Comparison of ENCODE assay signal across 8 cellular contexts in the genomic region with DNA sequence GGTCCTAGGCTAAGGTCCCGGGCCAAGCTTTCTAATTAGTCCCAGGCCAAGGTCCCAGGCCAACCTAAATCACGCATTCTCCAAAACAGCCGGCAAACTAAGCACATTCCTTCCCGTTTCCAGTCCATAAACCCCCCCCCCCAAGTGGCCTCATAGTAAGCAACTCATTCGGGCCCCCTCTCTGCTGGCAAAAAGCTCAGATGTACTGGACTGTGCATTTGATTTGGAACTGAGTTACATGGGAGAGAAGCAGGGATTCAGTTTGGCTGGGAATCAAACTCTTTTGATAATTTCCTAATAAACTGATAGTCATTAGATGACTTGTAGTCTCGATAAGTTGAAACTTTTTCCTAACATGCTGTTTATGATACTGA. TPM values are rescaled to one million over a fixed set of nuclear protein-coding genes. Genes with fewer than 3 reads are reported as not detected.
A peak's percentile ranks its signal among the peaks of the same experiment; 100 is the strongest.
DNase-seq lines count a peak whose midpoint lies in the region; ATAC-seq, FAIRE-seq and TF ChIP-seq lines count a peak whose summit lies in the region.
"Not testable (repeated sequence)": the region's sequence is repeated elsewhere in the genome, so short reads cannot be mapped to it uniquely, and the experiment has no call there.
"Had no signal": no experiment of that assay in that cellular context is flagged by ENCODE, and none has a peak within 500 bp of the region (broad histone marks: within the 10 kb centered on the region; RNA-seq: fewer than 3 reads in every experiment).

No MANE protein-coding gene starts in this region.

- DNase-seq in EH (ENCODE audit: low read depth) (peak; percentile 31), NB4 (ENCODE audit: low read depth) (peak; percentile 21), fibroblast of lung (ENCODE audit: low read depth in 2 of 2) (peak; percentile 24 to 41)
- not testable (repeated sequence) for DNase-seq in WTC11 (ENCODE audit: low spot score); GM12878 (ENCODE audit: low read depth, low spot score); memory B cell (ENCODE audit: low spot score in 2 of 2); sigmoid colon

- CTCF ChIA-PET in WTC11 (lab: Charles Lee), result not testable (repeated sequence)
- CTCF ChIA-PET in GM12878 (lab: Yijun Ruan, JAX), result interaction anchor here (1.2 to 1.3 kb wide), 2 partner anchors 125 to 128 kb away, joined by 3 to 4 read pairs; no protein-coding TSS in a partner anchor

- H3K36me3 ChIP-seq in GM12878 (ENCODE audit: control insufficient read depth in 2 of 2, insufficient read depth in 2 of 2, low read length in 1 of 2); fibroblast of lung (ENCODE audit: control insufficient read depth, insufficient read depth, low read length); sigmoid colon: not testable (repeated sequence)

- POLR2A ChIA-PET in WTC11 (lab: Charles Lee); GM12878 (lab: Charles Lee): not testable (repeated sequence)

- not testable (repeated sequence) for TF ChIP-seq EP300 in GM12878 (IDR thresholded peaks at IDR 0.05; ENCODE audit: borderline replicate concordance in 1 of 2, control insufficient read depth in 1 of 2, low read depth in 2 of 2, low read length in 2 of 2); sigmoid colon (IDR thresholded peaks at IDR 0.05)

- not testable (repeated sequence) for H3K4me1 ChIP-seq in GM12878 (ENCODE audit: control insufficient read depth, insufficient read depth, low read length); fibroblast of lung (ENCODE audit: control insufficient read depth, extremely low read depth, insufficient read depth, low read length); sigmoid colon

- H3K9me3 Mint-ChIP-seq in WTC11, memory B cell: not testable (repeated sequence)

- not testable (repeated sequence) for TF ChIP-seq POLR2A in NB4 (IDR thresholded peaks at IDR 0.05; ENCODE audit: extremely low read depth, insufficient read length); GM12878 (IDR thresholded peaks at IDR 0.05; ENCODE audit: low read depth, low read length); sigmoid colon (IDR thresholded peaks at IDR 0.05)

- BruUV-seq in GM12878 (replicated peaks; lab: Mats Ljungman, UMichigan), result not testable (repeated sequence)

- H3K4me3 ChIP-seq in NB4 (ENCODE audit: low read depth, low read length); GM12878: not testable (repeated sequence)
- peak overlapping the region in 2 of 4 experiments; percentile 63 to 64 for H3K4me3 ChIP-seq in fibroblast of lung (replicated peaks in 1 of 4; ENCODE audit: control extremely low read depth in 1 of 4, insufficient read depth in 1 of 4, low read depth in 3 of 4, low read length in 4 of 4)
- peak overlapping the region in 2 of 4 donors; percentile 51 to 55 for H3K4me3 ChIP-seq in sigmoid colon

- H3K4me3 Mint-ChIP-seq in WTC11 (peak overlapping the region; percentile 85), memory B cell (peak overlapping the region; percentile 85)

- not testable (repeated sequence) for H3K9me3 ChIP-seq in GM12878 (replicated peaks; ENCODE audit: control insufficient read depth, insufficient read depth, low read length); fibroblast of lung (ENCODE audit: control insufficient read depth, insufficient read depth, low read depth, low read length); sigmoid colon

- H3K27ac Mint-ChIP-seq in WTC11, result peak overlapping the region; percentile 88
- H3K27ac Mint-ChIP-seq in memory B cell, result peak overlapping the region; percentile 89

- H3K79me2 ChIP-seq in GM12878 (ENCODE audit: control insufficient read depth, insufficient read depth, low read length); fibroblast of lung (ENCODE audit: control insufficient read depth, insufficient read depth, low read length): not testable (repeated sequence)

- H4K20me1 ChIP-seq in GM12878 (ENCODE audit: control insufficient read depth, insufficient read depth); fibroblast of lung (ENCODE audit: control insufficient read depth, extremely low read depth, insufficient read depth, low read length): not testable (repeated sequence)

- H3K36me3 Mint-ChIP-seq in WTC11, memory B cell: not testable (repeated sequence)

- intact Hi-C loops in GM12878 (cut with micrococcal nuclease; ENCODE audit: unreplicated experiment), result not testable (repeated sequence)
- intact Hi-C loops in sigmoid colon (cut with DNase I), result loop anchor here (5.0 kb wide), 2 partner anchors 81 to 216 kb away; no protein-coding TSS in a partner anchor

- peaks cover 17% of the 10 kb centered on the region for H3K27me3 Mint-ChIP-seq in WTC11 (ENCODE audit: low read depth)
- not testable (repeated sequence) for H3K27me3 Mint-ChIP-seq in memory B cell

- not testable (repeated sequence) for H3K4me1 Mint-ChIP-seq in WTC11, memory B cell

- not testable (repeated sequence) for FAIRE-seq in GM12878 (lab: Jason Lieb, UNC)

- TF ChIP-seq RAD21 in GM12878 (IDR thresholded peaks at IDR 0.05; ENCODE audit: insufficient read depth, low read depth, low read length), result not testable (repeated sequence)

- H3K9ac ChIP-seq in GM12878 (ENCODE audit: control insufficient read depth, insufficient read depth, low read length); fibroblast of lung (ENCODE audit: insufficient read depth, low read length): not testable (repeated sequence)

- H3K27me3 ChIP-seq in GM12878 (replicated peaks in 1 of 2; ENCODE audit: control insufficient read depth in 2 of 2, insufficient read depth in 2 of 2, low read length in 1 of 2); fibroblast of lung (ENCODE audit: control insufficient read depth, insufficient read depth, low read length); sigmoid colon: not testable (repeated sequence)

- RAD21 ChIA-PET in GM12878 (lab: Charles Lee; ENCODE audit: unreplicated experiment), result not testable (repeated sequence)

- SMC1A ChIA-PET in GM12878 (lab: Charles Lee; ENCODE audit: uncharacterized antibody, unreplicated experiment), result not testable (repeated sequence)

- H2AFZ ChIP-seq in GM12878 (ENCODE audit: control insufficient read depth, low read depth, low read length); fibroblast of lung (ENCODE audit: low read length): not testable (repeated sequence)

- 53% methylated on average over 2 of the region's 6 CpGs for WGBS in GM12878 (ENCODE audit: insufficient coverage, insufficient replicate concordance, low lambda C conversion rate, missing lambda C conversion rate)
- WGBS in sigmoid colon, 2 donors, result 23 to 55% methylated on average over 5 to 6 of the region's 6 CpGs

- ATAC-seq in WTC11; GM12878; memory B cell (ENCODE audit: low read depth): not testable (repeated sequence)

- TF ChIP-seq CTCF in NB4 (IDR thresholded peaks at IDR 0.05; ENCODE audit: low read depth, low read length); WTC11 (IDR thresholded peaks at IDR 0.05); GM12878 (IDR thresholded peaks at IDR 0.05 in 2 of 3, conservative IDR thresholded peaks at IDR 0.05 in 1 of 3; ENCODE audit: control insufficient read depth in 2 of 3, extremely low read depth in 1 of 3, insufficient read depth in 1 of 3, low read depth in 3 of 3, low read length in 3 of 3); fibroblast of lung (conservative IDR thresholded peaks at IDR 0.05 in 1 of 2, IDR thresholded peaks at IDR 0.05 in 1 of 2; ENCODE audit: low read depth in 1 of 2, low read length in 2 of 2); sigmoid colon (IDR thresholded peaks at IDR 0.05): not testable (repeated sequence)

- H3K27ac ChIP-seq in GM12878 (ENCODE audit: control insufficient read depth, insufficient read depth) (0 out of 2 replicates have a peak overlapping the region, but pooled peaks have one; percentile 63), fibroblast of lung (ENCODE audit: insufficient read depth, low read length) (peak overlapping the region; percentile 59), sigmoid colon (peak overlapping the region in 3 of 4 donors; percentile 83 to 85 (median 84))

- not testable (repeated sequence) for H3K4me2 ChIP-seq in GM12878 (ENCODE audit: control insufficient read depth, insufficient read depth)
- H3K4me2 ChIP-seq in fibroblast of lung (ENCODE audit: extremely low read depth, insufficient read depth, low read length), result peak overlapping the region; percentile 59

- in situ Hi-C loops in GM12878 (cut with MboI), result not testable (repeated sequence)

RNA-seq across cellular contexts. Expression of gene FCGR3B, which starts 17.8 kb away (rescaled TPM):
- not detected in 3 replicates for total RNA-seq in WTC11 (2021)
- not detected in 2 replicates for total RNA-seq in GM12878 (2013; cell fraction: nucleolus; rRNA removed)
- not detected in 2 replicates for total RNA-seq in GM12878 (2014; rRNA removed)
- total RNA-seq in GM12878 (2014; rRNA removed; fragmentation: Illumina TruSeq; extraction: Trizol), result not detected in 2 replicates
- not detected in 2 replicates for total RNA-seq in GM12878 (2021)
- polyA plus RNA-seq in GM12878 (2011; ENCODE audit: low read depth), result not detected
- not detected in 2 replicates for polyA plus RNA-seq in GM12878 (2011; rRNA removed)
- not detected in 2 replicates for polyA plus RNA-seq in GM12878 (2011; cell fraction: cytosol; rRNA removed)
- polyA plus RNA-seq in GM12878 (2011; cell fraction: nucleus; rRNA removed), result not detected in 2 replicates
- polyA plus RNA-seq in GM12878 (2012), result not detected in 2 replicates
- polyA plus RNA-seq in GM12878 (2014; fragmentation: Illumina TruSeq; extraction: Trizol), result not detected in 2 replicates
- polyA plus RNA-seq in GM12878 (2014; fragmentation: Nextera tagmentation; extraction: Ambion mirVana), result not detected
- not detected in 2 replicates for polyA plus RNA-seq in GM12878 (2014; rRNA removed)
- polyA plus RNA-seq in GM12878 (2016; fragmentation: Nextera tagmentation; extraction: Ambion mirVana), result not detected
- not detected in 2 replicates for polyA minus RNA-seq in GM12878 (2011; rRNA and poly(A)+ RNA removed)
- not detected in 2 replicates for polyA minus RNA-seq in GM12878 (2011; cell fraction: cytosol; rRNA and poly(A)+ RNA removed)
- polyA minus RNA-seq in GM12878 (2011; cell fraction: nucleus; rRNA and poly(A)+ RNA removed), result not detected in 2 replicates
- not detected in 2 replicates for total RNA-seq in fibroblast of lung
- not detected in 2 replicates for polyA plus RNA-seq in fibroblast of lung
- polyA plus RNA-seq in fibroblast of lung (2012), result not detected in 2 replicates
- polyA minus RNA-seq in fibroblast of lung (ENCODE audit: low replicate concordance), result not detected in 2 replicates
- 1 to 10 TPM in 3 of 4 donors, not detected in 1; 1.9 to 4.3 (median 2.0) TPM for total RNA-seq in sigmoid colon
- 1 to 10 TPM in 2 of 3 donors, under 1 TPM in 1; 0.74 to 2.1 (median 1.2) TPM for polyA plus RNA-seq in sigmoid colon
- total RNA-seq: foreskin keratinocyte had no signal
- polyA plus RNA-seq: foreskin keratinocyte had no signal

RNA-seq across cellular contexts. Expression of gene FCGR2B, which starts 49.8 kb away (rescaled TPM):
- 0.09 to 0.11 TPM in 2 of 3 replicates, not detected in the other for total RNA-seq in WTC11 (2021)
- 113 and 116 TPM in 2 replicates for total RNA-seq in GM12878 (2013; cell fraction: nucleolus; rRNA removed)
- total RNA-seq in GM12878 (2014; rRNA removed), result 99.3 and 100 TPM in 2 replicates
- total RNA-seq in GM12878 (2014; rRNA removed; fragmentation: Illumina TruSeq; extraction: Trizol), result 76.6 and 78.5 TPM in 2 replicates
- total RNA-seq in GM12878 (2021), result 88.9 and 99.4 TPM in 2 replicates
- 27.4 TPM for polyA plus RNA-seq in GM12878 (2011; ENCODE audit: low read depth)
- polyA plus RNA-seq in GM12878 (2011; rRNA removed), result 99.1 and 111 TPM in 2 replicates
- 146 and 151 TPM in 2 replicates for polyA plus RNA-seq in GM12878 (2011; cell fraction: cytosol; rRNA removed)
- polyA plus RNA-seq in GM12878 (2011; cell fraction: nucleus; rRNA removed), result 167 and 219 TPM in 2 replicates
- 32.7 and 37.9 TPM in 2 replicates for polyA plus RNA-seq in GM12878 (2012)
- 118 and 122 TPM in 2 replicates for polyA plus RNA-seq in GM12878 (2014; fragmentation: Illumina TruSeq; extraction: Trizol)
- polyA plus RNA-seq in GM12878 (2014; fragmentation: Nextera tagmentation; extraction: Ambion mirVana), result 100 to 1,000 TPM; 131 to 216 TPM
- 101 and 106 TPM in 2 replicates for polyA plus RNA-seq in GM12878 (2014; rRNA removed)
- polyA plus RNA-seq in GM12878 (2016; fragmentation: Nextera tagmentation; extraction: Ambion mirVana), result 100 to 1,000 TPM; 105 to 112 TPM
- polyA minus RNA-seq in GM12878 (2011; rRNA and poly(A)+ RNA removed), result 82.4 and 94.0 TPM in 2 replicates
- polyA minus RNA-seq in GM12878 (2011; cell fraction: cytosol; rRNA and poly(A)+ RNA removed), result 21.1 and 30.9 TPM in 2 replicates
- polyA minus RNA-seq in GM12878 (2011; cell fraction: nucleus; rRNA and poly(A)+ RNA removed), result 35.2 and 46.1 TPM in 2 replicates
- total RNA-seq in fibroblast of lung, result not detected in 2 replicates
- polyA plus RNA-seq in fibroblast of lung, result not detected in 2 replicates
- not detected in 2 replicates for polyA plus RNA-seq in fibroblast of lung (2012)
- polyA minus RNA-seq in fibroblast of lung (ENCODE audit: low replicate concordance), result 0.33 TPM in 1 of 2 replicates, not detected in the other
- 10 to 100 TPM in 3 of 4 donors, 1 to 10 TPM in 1; 6.4 to 42.1 (median 23.0) TPM for total RNA-seq in sigmoid colon
- polyA plus RNA-seq in sigmoid colon, result 10 to 100 TPM; 10.8 to 20.3 (median 15.9) TPM
- total RNA-seq: foreskin keratinocyte had no signal
- polyA plus RNA-seq: foreskin keratinocyte had no signal
